ENCODE assay signal across 8 cellular contexts in the genomic region with DNA sequence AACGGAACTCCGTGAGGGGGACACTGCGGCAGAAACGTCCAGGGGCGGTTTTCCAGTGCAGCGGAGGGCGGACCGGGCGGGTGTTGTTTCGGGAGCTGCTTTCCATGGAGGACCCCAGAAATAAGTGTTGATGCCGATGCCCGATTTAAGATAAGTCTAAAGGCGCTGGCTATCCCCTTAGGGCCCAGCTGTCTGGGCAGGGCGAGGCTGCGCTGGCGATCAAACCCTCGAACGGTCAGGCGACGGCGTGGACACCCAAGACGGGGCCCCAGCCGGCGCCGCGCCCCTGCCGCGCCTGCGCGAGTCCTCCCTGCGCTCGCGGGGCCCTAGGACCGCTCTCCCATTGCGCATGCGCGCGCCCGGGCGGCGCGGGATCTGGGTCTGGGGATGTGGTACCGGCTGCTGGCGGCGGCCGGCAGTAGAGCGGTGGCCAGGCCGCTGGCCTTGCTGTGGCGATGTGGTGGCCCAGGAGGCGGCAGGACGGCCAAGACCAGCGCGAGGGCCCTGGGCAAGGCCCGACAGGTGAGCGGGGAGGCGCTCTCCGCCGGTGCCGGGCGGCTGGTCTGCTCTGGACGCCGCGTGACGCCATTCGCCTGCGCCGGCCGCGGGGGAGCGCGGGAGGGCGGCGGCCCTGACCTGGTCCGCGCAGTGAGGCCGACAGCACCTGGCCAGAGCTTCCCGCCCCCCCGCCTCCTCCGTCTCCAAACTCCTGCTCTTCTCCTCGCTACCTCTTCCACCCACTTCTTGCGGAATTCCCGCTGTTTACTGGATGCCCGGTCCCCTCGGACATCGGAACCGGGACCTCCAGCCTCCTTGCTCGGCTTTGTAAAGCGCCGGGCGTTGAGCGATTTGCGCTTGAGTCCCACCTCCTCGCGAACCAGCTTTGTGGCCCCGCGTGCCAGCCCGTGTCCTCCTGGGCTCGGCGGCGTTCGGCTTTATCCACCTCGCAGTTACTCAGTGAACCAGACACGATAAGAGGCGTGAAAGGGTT. TPM values are rescaled to one million over a fixed set of nuclear protein-coding genes. Genes with fewer than 3 reads are reported as not detected.
DNase-seq lines count a peak whose midpoint lies in the region; ATAC-seq and TF ChIP-seq lines count a peak whose summit lies in the region.

No MANE protein-coding gene starts in this region.

- H3K27me3 ChIP-seq in Panc1 (ENCODE audit: control insufficient read depth, insufficient read depth, low read length): no peaks in the 10 kb centered on the region
- no peaks in the 10 kb centered on the region for H3K27me3 ChIP-seq in naive thymus-derived CD4-positive, alpha-beta T cell (ENCODE audit: control insufficient read depth in 2 of 2, insufficient read depth in 2 of 2, low read length in 2 of 2)

- H3K9me3 Mint-ChIP-seq in activated T-cell treated with anti-CD3 and anti-CD28 coated beads, Interleukin-2, amount 50 U/mL, for 72 hours: no peaks in the 10 kb centered on the region
- peaks cover 0 to 8% (median 0%) of the 10 kb centered on the region in 11 donors for H3K9me3 Mint-ChIP-seq in naive thymus-derived CD4-positive, alpha-beta T cell
- H3K9me3 Mint-ChIP-seq in stimulated activated effector memory CD8-positive, alpha-beta T cell treated with anti-CD3 and anti-CD28 coated beads, Interleukin-12 subunit alpha, Interleukin-12 subunit beta, amount 100 ng/mL, for 72 hours: no peaks in the 10 kb centered on the region

- no peaks in the 10 kb centered on the region for H3K27me3 Mint-ChIP-seq in activated T-cell treated with anti-CD3 and anti-CD28 coated beads, Interleukin-2, amount 50 U/mL, for 72 hours (ENCODE audit: low read depth)
- peaks cover 0 to 2% (median 0%) of the 10 kb centered on the region in 5 donors for H3K27me3 Mint-ChIP-seq in naive thymus-derived CD4-positive, alpha-beta T cell

- peaks cover 26% of the 10 kb centered on the region for H3K4me1 Mint-ChIP-seq in activated T-cell treated with anti-CD3 and anti-CD28 coated beads, Interleukin-2, amount 50 U/mL, for 72 hours (ENCODE audit: low read depth)
- peaks cover 13 to 45% (median 30%) of the 10 kb centered on the region in 7 donors for H3K4me1 Mint-ChIP-seq in naive thymus-derived CD4-positive, alpha-beta T cell
- H3K4me1 Mint-ChIP-seq in stimulated activated effector memory CD8-positive, alpha-beta T cell treated with anti-CD3 and anti-CD28 coated beads, Interleukin-12 subunit alpha, Interleukin-12 subunit beta, amount 100 ng/mL, for 72 hours: peaks cover 25% of the 10 kb centered on the region

- H3K27ac Mint-ChIP-seq in activated T-cell treated with anti-CD3 and anti-CD28 coated beads, Interleukin-2, amount 50 U/mL, for 72 hours: peak overlapping the region; percentile 98
- peak overlapping the region; percentile 89 to 99 (median 96) for H3K27ac Mint-ChIP-seq in naive thymus-derived CD4-positive, alpha-beta T cell
- H3K27ac Mint-ChIP-seq in stimulated activated effector memory CD8-positive, alpha-beta T cell treated with anti-CD3 and anti-CD28 coated beads, Interleukin-12 subunit alpha, Interleukin-12 subunit beta, amount 100 ng/mL, for 72 hours: peak overlapping the region; percentile 98

- peak overlapping the region; percentile 78 to 90 for H3K4me3 ChIP-seq in Panc1 (ENCODE audit: low read depth in 2 of 2, low read length in 2 of 2)
- H3K4me3 ChIP-seq in naive thymus-derived CD4-positive, alpha-beta T cell (ENCODE audit: low read length): peak overlapping the region; percentile 97

- H3K9me3 ChIP-seq in Panc1 (ENCODE audit: control insufficient read depth, insufficient read depth, low read depth, low read length): no peaks in the 10 kb centered on the region
- H3K9me3 ChIP-seq in naive thymus-derived CD4-positive, alpha-beta T cell (ENCODE audit: control insufficient read depth in 2 of 3, low read length in 3 of 3): peaks cover 0 to 5% (median 0%) of the 10 kb centered on the region in 3 experiments

- TF ChIP-seq CTCF in Panc1 (IDR thresholded peaks at IDR 0.05): no peak

- BruUV-seq in Panc1 (replicated peaks; lab: Mats Ljungman, UMichigan): no TSS peak

- DNase-seq in DMS153 (lab: John Stamatoyannopoulos, UW): peak; percentile 77
- DNase-seq in HuH-7.5 (ENCODE audit: low spot score): peak; percentile 100
- DNase-seq in Panc1 (ENCODE audit: low read depth, low spot score): no peak
- DNase-seq in activated T-cell treated with anti-CD3 and anti-CD28 coated beads, Interleukin-2, amount 50 U/mL, for 72 hours: peak; percentile 91 to 96
- DNase-seq in fibroblast of gingiva (ENCODE audit: low read depth): peak; percentile 87
- peak; percentile 86 to 97 (median 92) for DNase-seq in naive thymus-derived CD4-positive, alpha-beta T cell
- peak; percentile 94 for DNase-seq in stimulated activated effector memory CD8-positive, alpha-beta T cell treated with anti-CD3 and anti-CD28 coated beads, Interleukin-12 subunit alpha, Interleukin-12 subunit beta, amount 100 ng/mL, for 72 hours (ENCODE audit: low spot score in 2 of 2)

- H3K36me3 Mint-ChIP-seq in activated T-cell treated with anti-CD3 and anti-CD28 coated beads, Interleukin-2, amount 50 U/mL, for 72 hours (ENCODE audit: insufficient read depth in 2 of 2): peaks cover 6 to 10% of the 10 kb centered on the region in 2 donors
- H3K36me3 Mint-ChIP-seq in naive thymus-derived CD4-positive, alpha-beta T cell: peaks cover 0 to 20% (median 4%) of the 10 kb centered on the region in 5 donors
- peaks cover 34% of the 10 kb centered on the region for H3K36me3 Mint-ChIP-seq in stimulated activated effector memory CD8-positive, alpha-beta T cell treated with anti-CD3 and anti-CD28 coated beads, Interleukin-12 subunit alpha, Interleukin-12 subunit beta, amount 100 ng/mL, for 72 hours

- peak overlapping the region; percentile 95 for H3K27ac ChIP-seq in Panc1 (ENCODE audit: low read length)
- peak overlapping the region; percentile 82 for H3K27ac ChIP-seq in naive thymus-derived CD4-positive, alpha-beta T cell (ENCODE audit: low read depth, low read length)

- peak; percentile 67 for ATAC-seq in GM21526 (IDR thresholded peaks at IDR 0.05; ENCODE audit: low FRiP score, unreplicated experiment)
- peak; percentile 97 for ATAC-seq in Panc1
- peak; percentile 93 to 96 for ATAC-seq in activated T-cell treated with anti-CD3 and anti-CD28 coated beads, Interleukin-2, amount 50 U/mL, for 72 hours (replicated peaks in 1 of 2)
- ATAC-seq in naive thymus-derived CD4-positive, alpha-beta T cell: peak; percentile 96
- peak; percentile 94 for ATAC-seq in stimulated activated effector memory CD8-positive, alpha-beta T cell treated with anti-CD3 and anti-CD28 coated beads, Interleukin-12 subunit alpha, Interleukin-12 subunit beta, amount 100 ng/mL, for 72 hours

- POLR2A ChIA-PET in Panc1 (lab: Charles Lee): interaction anchor here (0.6 kb wide), 1 partner anchor 50 kb away, joined by 4 read pairs; no protein-coding TSS in a partner anchor
- POLR2A ChIA-PET in naive thymus-derived CD4-positive, alpha-beta T cell (lab: Charles Lee): interaction anchor here (1.0 to 1.6 kb wide), 2 partner anchors 99 to 109 kb away, joined by 3 to 7 read pairs; a partner anchor contains a TSS

- in situ Hi-C loops in Panc1 (cut with HindIII; ENCODE audit: low pct_unique_long_range_greater_than_20kb, low sequenced_read_pairs): no loop called here

- CTCF ChIA-PET in Panc1 (lab: Charles Lee): interaction anchor here (0.6 kb wide), 1 partner anchor 110 kb away, joined by 3 read pairs; no protein-coding TSS in a partner anchor
- CTCF ChIA-PET in naive thymus-derived CD4-positive, alpha-beta T cell (lab: Charles Lee): no interaction called here

- peak overlapping the region; percentile 95 to 99 for H3K4me3 Mint-ChIP-seq in activated T-cell treated with anti-CD3 and anti-CD28 coated beads, Interleukin-2, amount 50 U/mL, for 72 hours
- H3K4me3 Mint-ChIP-seq in naive thymus-derived CD4-positive, alpha-beta T cell: peak overlapping the region; percentile 96 to 100 (median 99)
- peak overlapping the region; percentile 96 for H3K4me3 Mint-ChIP-seq in stimulated activated effector memory CD8-positive, alpha-beta T cell treated with anti-CD3 and anti-CD28 coated beads, Interleukin-12 subunit alpha, Interleukin-12 subunit beta, amount 100 ng/mL, for 72 hours

- H3K4me1 ChIP-seq in Panc1 (ENCODE audit: control insufficient read depth, insufficient read depth, low read length): peaks cover 9% of the 10 kb centered on the region
- peaks cover 12 to 22% of the 10 kb centered on the region in 2 donors for H3K4me1 ChIP-seq in naive thymus-derived CD4-positive, alpha-beta T cell (ENCODE audit: control insufficient read depth in 2 of 2, insufficient read depth in 2 of 2, low read length in 2 of 2)

- peaks cover 6% of the 10 kb centered on the region; the same call in 1 of the 2 replicates for H3K36me3 ChIP-seq in Panc1 (ENCODE audit: control insufficient read depth, insufficient read depth, low read length)
- H3K36me3 ChIP-seq in naive thymus-derived CD4-positive, alpha-beta T cell (ENCODE audit: control insufficient read depth in 2 of 3, insufficient read depth in 3 of 3, low read length in 3 of 3): peaks cover 0 to 2% (median 0%) of the 10 kb centered on the region in 3 experiments

- intact Hi-C loops in Panc1 (cut with micrococcal nuclease; ENCODE audit: unreplicated experiment): no loop called here
- intact Hi-C loops in naive thymus-derived CD4-positive, alpha-beta T cell (cut with micrococcal nuclease): loop anchor here (1.0 to 5.0 kb wide), 7 partner anchors 24 to 410 kb away; a partner anchor contains a TSS

RNA-seq across cellular contexts. Expression of a gene that starts 24.0 kb away (rescaled TPM):
- 64.6 TPM for total RNA-seq in Panc1 (2021; ENCODE audit: unreplicated experiment)
- 70.1 TPM for polyA plus RNA-seq in Panc1 (2012; ENCODE audit: insufficient read length)
- total RNA-seq in activated T-cell treated with anti-CD3 and anti-CD28 coated beads, Interleukin-2, amount 50 U/mL, for 72 hours: 10 to 100 TPM; 22.5 to 23.8 TPM
- 10 to 100 TPM; 26.7 to 50.3 (median 40.7) TPM for total RNA-seq in naive thymus-derived CD4-positive, alpha-beta T cell
- 10 to 100 TPM; 19.4 to 31.5 TPM for polyA plus RNA-seq in naive thymus-derived CD4-positive, alpha-beta T cell

RNA-seq across cellular contexts. Expression of a gene that starts 46.7 kb away (rescaled TPM):
- total RNA-seq in Panc1 (2021; ENCODE audit: unreplicated experiment): 32.3 TPM
- polyA plus RNA-seq in Panc1 (2012; ENCODE audit: insufficient read length): 48.9 TPM
- total RNA-seq in activated T-cell treated with anti-CD3 and anti-CD28 coated beads, Interleukin-2, amount 50 U/mL, for 72 hours: 1 to 10 TPM in 1 of 2 donors, under 1 TPM in 1; 0.70 to 1.4 TPM
- total RNA-seq in naive thymus-derived CD4-positive, alpha-beta T cell: 1 to 10 TPM in 4 of 5 experiments, under 1 TPM in 1; 0.12 to 4.1 (median 1.3) TPM
- 10 to 100 TPM; 12.2 to 20.8 TPM for polyA plus RNA-seq in naive thymus-derived CD4-positive, alpha-beta T cell

RNA-seq across cellular contexts. Expression of a gene that starts 49.4 kb away (rescaled TPM):
- total RNA-seq in Panc1 (2021; ENCODE audit: unreplicated experiment): 205 TPM
- 463 TPM for polyA plus RNA-seq in Panc1 (2012; ENCODE audit: insufficient read length)
- 1 to 10 TPM; 1.3 to 2.7 TPM for total RNA-seq in activated T-cell treated with anti-CD3 and anti-CD28 coated beads, Interleukin-2, amount 50 U/mL, for 72 hours
- 1 to 10 TPM in 1 of 5 experiments, under 1 TPM in 1, not detected in 3; 0.48 to 2.8 TPM for total RNA-seq in naive thymus-derived CD4-positive, alpha-beta T cell
- under 1 TPM in 1 of 2 donors, not detected in 1; 0.22 TPM for polyA plus RNA-seq in naive thymus-derived CD4-positive, alpha-beta T cell

RNA-seq across cellular contexts. Expression of a gene that starts 53.9 kb away (rescaled TPM):
- total RNA-seq in Panc1 (2021; ENCODE audit: unreplicated experiment): 8.7 TPM
- 12.0 TPM for polyA plus RNA-seq in Panc1 (2012; ENCODE audit: insufficient read length)
- 10 to 100 TPM in 1 of 2 donors, 1 to 10 TPM in 1; 7.6 to 15.2 TPM for total RNA-seq in activated T-cell treated with anti-CD3 and anti-CD28 coated beads, Interleukin-2, amount 50 U/mL, for 72 hours
- 10 to 100 TPM; 10.1 to 13.9 (median 11.2) TPM for total RNA-seq in naive thymus-derived CD4-positive, alpha-beta T cell
- under 1 TPM; 0.14 to 0.51 TPM for polyA plus RNA-seq in naive thymus-derived CD4-positive, alpha-beta T cell

Comparison
In these comparisons a context has a peak if more than half of its experiments do, and no peak if none do; other contexts are left out.
1. RNA of a gene that starts 49.4 kb away (total RNA-seq): 205 TPM in Panc1 (single experiment); 1.3 to 2.7 TPM in activated T-cell treated with anti-CD3 and anti-CD28 coated beads, Interleukin-2, amount 50 U/mL, for 72 hours and 0.48 to 2.8 TPM in naive thymus-derived CD4-positive, alpha-beta T cell; every median in the first group is over 10 times any median in the second.
2. Peak in every context shown above with its lines, with median percentiles within 50 percentile points of each other: ATAC-seq, H3K27ac Mint-ChIP-seq and H3K4me3 Mint-ChIP-seq.